ENCODE assay signal across 1 cellular context in genomic region chrX:134990475-134991473, GRCh38.
A peak's percentile ranks its signal among the peaks of the same experiment; 100 is the strongest.
TF ChIP-seq lines count a peak whose summit lies in the region.

SMIM10 (plus strand) TSS chrX:134990991; CDS start chrX:134991096, 105 bp downstream.

TF ChIP-seq in endothelial cell of umbilical vein, 7 proteins besides CTCF, POLR2A, EP300 and RAD21 (continued from another document):
- peak; percentile 36 for TF ChIP-seq FOS (IDR thresholded peaks at IDR 0.05; ENCODE audit: borderline replicate concordance, insufficient read depth, low read length)
- no peak for TF ChIP-seq EZH2 (IDR thresholded peaks at IDR 0.05; ENCODE audit: borderline replicate concordance, low read depth, low read length, severe bottlenecking)
